ENCODE assay signal across 6 cellular contexts in genomic region chr17:7437369-7437863, GRCh38. TPM values are rescaled to one million over a fixed set of nuclear protein-coding genes. Genes with fewer than 3 reads are reported as not detected.
DNase-seq lines count a peak whose midpoint lies in the region; ATAC-seq and TF ChIP-seq lines count a peak whose summit lies in the region.

No MANE protein-coding gene starts in this region.

- H3K36me3 ChIP-seq in Loucy (ENCODE audit: insufficient read depth, low read length) = no peaks in the 10 kb centered on the region
- H3K36me3 ChIP-seq in sigmoid colon = no peaks in the 10 kb centered on the region

- H3K27ac ChIP-seq in sigmoid colon = peak overlapping the region in 2 of 4 donors; percentile 61 to 73

- peaks cover 28% of the 10 kb centered on the region for H3K36me3 Mint-ChIP-seq in effector memory CD8-positive, alpha-beta T cell (ENCODE audit: insufficient read depth)

- no peaks in the 10 kb centered on the region for H3K9me2 ChIP-seq in Loucy (replicated peaks; ENCODE audit: low read depth, low read length)

- H3K9me3 Mint-ChIP-seq in effector memory CD8-positive, alpha-beta T cell = no peaks in the 10 kb centered on the region

- H3K4me3 Mint-ChIP-seq in effector memory CD8-positive, alpha-beta T cell = peak overlapping the region; percentile 93 to 97

- H3K9ac ChIP-seq in Loucy (ENCODE audit: low read depth, low read length, poor library complexity, severe bottlenecking) = no peak overlapping the region

- intact Hi-C loops in sigmoid colon (cut with DNase I) = loop anchor here (1.0 to 2.0 kb wide), 4 partner anchors 33 to 123 kb away; partner anchors contain the start of genes SENP3 and TMEM256

- H3K27me3 ChIP-seq in Loucy (ENCODE audit: insufficient read depth, low read length, poor library complexity, severe bottlenecking) (no peaks in the 10 kb centered on the region), sigmoid colon (peaks cover 44 to 74% (median 74%) of the 10 kb centered on the region in 3 donors)

- H4K20me1 ChIP-seq in Loucy (ENCODE audit: insufficient read depth, low read length, poor library complexity, severe bottlenecking) = peaks cover 13% of the 10 kb centered on the region

- H3K4me1 ChIP-seq in Loucy (ENCODE audit: insufficient read depth, low read length, poor library complexity, severe bottlenecking) (peaks cover 27% of the 10 kb centered on the region), sigmoid colon (peaks cover 0 to 58% (median 51%) of the 10 kb centered on the region in 4 donors)

- TF ChIP-seq POLR2A in sigmoid colon (IDR thresholded peaks at IDR 0.05) = no peak

- peak overlapping the region; percentile 85 for H3K4me2 ChIP-seq in Loucy (ENCODE audit: low read depth, low read length, poor library complexity, severe bottlenecking)

- H2AFZ ChIP-seq in Loucy (ENCODE audit: low read length) = no peak overlapping the region

- peak overlapping the region in 1 of 2 donors; percentile 93 for H3K27ac Mint-ChIP-seq in effector memory CD8-positive, alpha-beta T cell

- no peak for DNase-seq in effector memory CD8-positive, alpha-beta T cell
- no peak for DNase-seq in sigmoid colon
- DNase-seq in NCI-H69 (lab: John Stamatoyannopoulos, UW) = no peak
- no peak for DNase-seq in SW480 (ENCODE audit: low spot score)

- 33 to 40% methylated on average over 31 of the region's 31 CpGs for WGBS in sigmoid colon, 2 donors

- H3K4me3 ChIP-seq in Loucy (ENCODE audit: low read length, poor library complexity, severe bottlenecking) (peak overlapping the region; percentile 94), sigmoid colon (peak overlapping the region in 3 of 4 donors; percentile 15 to 43 (median 37))

- peaks cover 34 to 41% of the 10 kb centered on the region in 2 donors for H3K4me1 Mint-ChIP-seq in effector memory CD8-positive, alpha-beta T cell (ENCODE audit: low read depth in 2 of 2)

- H3K79me2 ChIP-seq in Loucy (ENCODE audit: insufficient read depth, low read length) = peaks cover 43% of the 10 kb centered on the region; the same call in 1 of the 2 replicates

- H3K9me3 ChIP-seq in Loucy (ENCODE audit: insufficient read depth, low read depth, low read length) (no peaks in the 10 kb centered on the region), sigmoid colon (no peaks in the 10 kb centered on the region)

- ATAC-seq in effector memory CD8-positive, alpha-beta T cell (replicated peaks) = no peak
- no peak for ATAC-seq in GM18870 (IDR thresholded peaks at IDR 0.05; ENCODE audit: unreplicated experiment)

- TF ChIP-seq CTCF in Loucy (conservative IDR thresholded peaks at IDR 0.05; ENCODE audit: low read length) (no peak), sigmoid colon (IDR thresholded peaks at IDR 0.05) (no peak)

- H3F3A ChIP-seq in Loucy (ENCODE audit: low read depth) = no peaks in the 10 kb centered on the region; the same call in 1 of the 2 replicates

- H3K27me3 Mint-ChIP-seq in effector memory CD8-positive, alpha-beta T cell = peaks cover 35 to 49% of the 10 kb centered on the region in 2 donors

- no peak for TF ChIP-seq EP300 in sigmoid colon (IDR thresholded peaks at IDR 0.05)

RNA-seq across cellular contexts. Expression of gene FGF11, which starts 1.9 kb away (rescaled TPM):
- total RNA-seq in sigmoid colon = under 1 TPM in 1 of 4 donors, not detected in 3; 0.36 TPM
- polyA plus RNA-seq in sigmoid colon = 1 to 10 TPM in 1 of 3 donors, under 1 TPM in 1, not detected in 1; 0.69 to 2.8 TPM

RNA-seq across cellular contexts. Expression of gene TMEM102, which starts 2.2 kb away (rescaled TPM):
- total RNA-seq in sigmoid colon = 1 to 10 TPM; 1.2 to 2.5 (median 1.6) TPM
- polyA plus RNA-seq in sigmoid colon = 10 to 100 TPM in 1 of 3 donors, 1 to 10 TPM in 2; 6.6 to 14.5 (median 8.1) TPM

RNA-seq across cellular contexts. Expression of gene CHRNB1, which starts 7.4 kb away (rescaled TPM):
- 1 to 10 TPM; 4.2 to 8.1 (median 6.5) TPM for total RNA-seq in sigmoid colon
- 10 to 100 TPM in 2 of 3 donors, 1 to 10 TPM in 1; 7.2 to 13.2 (median 11.2) TPM for polyA plus RNA-seq in sigmoid colon

RNA-seq across cellular contexts. Expression of gene SPEM3, which starts 8.8 kb away (rescaled TPM):
- not detected for total RNA-seq in sigmoid colon
- not detected for polyA plus RNA-seq in sigmoid colon

RNA-seq across cellular contexts. Expression of gene SPEM2, which starts 12.0 kb away (rescaled TPM):
- total RNA-seq in sigmoid colon = not detected
- polyA plus RNA-seq in sigmoid colon = not detected
